1 cellular context compared by ENCODE assay signal in the genomic region with DNA sequence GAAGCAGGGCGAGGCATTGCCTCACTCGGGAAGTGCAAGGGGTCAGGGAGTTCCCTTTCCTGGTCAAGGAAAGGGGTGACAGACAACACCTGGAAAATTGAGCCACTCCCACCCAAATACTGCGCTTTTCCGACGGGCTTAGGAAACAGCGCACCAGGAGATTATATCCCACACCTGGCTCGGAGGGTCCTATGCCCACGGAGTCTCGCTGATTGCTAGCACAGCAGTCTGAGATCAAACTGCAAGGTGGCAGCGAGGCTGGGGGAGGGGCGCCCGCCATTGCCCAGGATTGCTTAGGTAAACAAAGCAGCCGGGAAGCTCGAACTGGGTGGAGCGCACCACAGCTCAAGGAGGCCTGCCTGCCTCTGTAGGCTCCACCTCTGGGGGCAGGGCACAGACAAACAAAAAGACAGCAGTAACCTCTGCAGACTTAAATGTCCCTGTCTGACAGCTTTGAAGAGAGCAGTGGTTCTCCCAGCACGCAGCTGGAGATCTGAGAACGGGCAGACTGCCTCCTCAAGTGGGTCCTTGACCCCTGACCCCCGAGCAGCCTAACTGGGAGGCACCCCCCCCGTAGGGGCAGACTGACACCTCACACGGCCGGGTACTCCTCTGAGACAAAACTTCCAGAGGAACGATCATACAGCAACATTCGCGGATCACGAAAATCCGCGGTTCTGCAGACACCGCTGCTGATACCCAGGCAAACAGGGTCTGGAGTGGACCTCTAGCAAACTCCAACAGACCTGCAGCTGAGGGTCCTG.
TF ChIP-seq lines count a peak whose summit lies in the region.
"Not testable (repeated sequence)": the region's sequence is repeated elsewhere in the genome, so short reads cannot be mapped to it uniquely, and the experiment has no call there.

No MANE protein-coding gene starts in this region.

TF ChIP-seq in HepG2, 621 proteins besides CTCF, POLR2A, EP300 and RAD21 (continued from another document and continues in another):
- TF ChIP-seq KMT2B (CRISPR knock-in tag; IDR thresholded peaks at IDR 0.05) (peak; percentile 75; the same call in 1 of the 2 replicates), KAT8 (CRISPR knock-in tag; IDR thresholded peaks at IDR 0.05) (peak; percentile 63), FOXP1 (CRISPR knock-in tag; IDR thresholded peaks at IDR 0.05) (peak; percentile 50; the same call in 1 of the 2 replicates), ISL2 (CRISPR knock-in tag; IDR thresholded peaks at IDR 0.05) (peak; percentile 33; the same call in 1 of the 2 replicates), DMAP1 (CRISPR knock-in tag; IDR thresholded peaks at IDR 0.05) (peak; percentile 85), ZNF430 (CRISPR knock-in tag; IDR thresholded peaks at IDR 0.05) (peak; percentile 45; the same call in 1 of the 2 replicates), ZNF605 (CRISPR knock-in tag; IDR thresholded peaks at IDR 0.05) (0 out of 2 replicates have a peak, but pooled peaks have one; percentile 31), ZFP1 (CRISPR knock-in tag; IDR thresholded peaks at IDR 0.05) (0 out of 2 replicates have a peak, but pooled peaks have one; percentile 69), TCF12 (CRISPR knock-in tag; IDR thresholded peaks at IDR 0.05) (0 out of 2 replicates have a peak, but pooled peaks have one; percentile 30), ZNF441 (CRISPR knock-in tag; IDR thresholded peaks at IDR 0.05; ENCODE audit: borderline replicate concordance) (0 out of 2 replicates have a peak, but pooled peaks have one; percentile 11), RARA (CRISPR knock-in tag; IDR thresholded peaks at IDR 0.05) (peak; percentile 59; the same call in 1 of the 2 replicates), ZNF761 (CRISPR knock-in tag; conservative IDR thresholded peaks at IDR 0.05) (peak; percentile 19; the same call in 1 of the 2 replicates), NR2F1 (CRISPR knock-in tag; IDR thresholded peaks at IDR 0.05) (peak; percentile 27 to 45; a peak in 2 of 4 replicates), BORCS8-MEF2B (CRISPR knock-in tag; IDR thresholded peaks at IDR 0.05) (0 out of 2 replicates have a peak, but pooled peaks have one; percentile 74), SOX5 (CRISPR knock-in tag; IDR thresholded peaks at IDR 0.05; ENCODE audit: borderline replicate concordance) (peak; percentile 44; the same call in 1 of the 2 replicates), MIXL1 (CRISPR knock-in tag; IDR thresholded peaks at IDR 0.05) (0 out of 2 replicates have a peak, but pooled peaks have one; percentile 14), TOE1 (CRISPR knock-in tag; IDR thresholded peaks at IDR 0.05) (0 out of 2 replicates have a peak, but pooled peaks have one; percentile 62), NR2F6 (IDR thresholded peaks at IDR 0.05) (peak; percentile 58; the same call in 1 of the 2 replicates), NR2F6 (CRISPR knock-in tag; IDR thresholded peaks at IDR 0.05) (peak; percentile 72; the same call in 1 of the 2 replicates), TAF1 (CRISPR knock-in tag; IDR thresholded peaks at IDR 0.05) (peak; percentile 82), YEATS4 (CRISPR knock-in tag; IDR thresholded peaks at IDR 0.05; ENCODE audit: borderline replicate concordance) (peak; percentile 62; the same call in 1 of the 2 replicates), KMT2A (CRISPR knock-in tag; IDR thresholded peaks at IDR 0.05) (peak; percentile 82), SALL2 (CRISPR knock-in tag; IDR thresholded peaks at IDR 0.05) (peak; percentile 32; the same call in 1 of the 2 replicates), YEATS2 (CRISPR knock-in tag; IDR thresholded peaks at IDR 0.05; ENCODE audit: borderline replicate concordance) (0 out of 2 replicates have a peak, but pooled peaks have one; percentile 58), SOX6 (CRISPR knock-in tag; IDR thresholded peaks at IDR 0.05) (peak; percentile 67), ERF (CRISPR knock-in tag; IDR thresholded peaks at IDR 0.05) (peak; percentile 81; the same call in 1 of the 2 replicates)
- TF ChIP-seq, protein P1, sequence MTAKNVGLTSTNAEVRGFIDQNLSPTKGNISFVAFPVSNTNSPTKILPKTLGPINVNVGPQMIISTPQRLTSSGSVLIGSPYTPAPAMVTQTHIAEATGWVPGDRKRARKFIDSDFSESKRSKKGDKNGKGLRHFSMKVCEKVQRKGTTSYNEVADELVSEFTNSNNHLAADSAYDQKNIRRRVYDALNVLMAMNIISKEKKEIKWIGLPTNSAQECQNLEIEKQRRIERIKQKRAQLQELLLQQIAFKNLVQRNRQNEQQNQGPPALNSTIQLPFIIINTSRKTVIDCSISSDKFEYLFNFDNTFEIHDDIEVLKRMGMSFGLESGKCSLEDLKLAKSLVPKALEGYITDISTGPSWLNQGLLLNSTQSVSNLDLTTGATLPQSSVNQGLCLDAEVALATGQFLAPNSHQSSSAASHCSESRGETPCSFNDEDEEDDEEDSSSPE (CRISPR knock-in tag; IDR thresholded peaks at IDR 0.05) = peak; percentile 67
- TF ChIP-seq FOXP1, TCF12, SOX6 (IDR thresholded peaks at IDR 0.05): not testable (repeated sequence)
- TF ChIP-seq, protein P2, sequence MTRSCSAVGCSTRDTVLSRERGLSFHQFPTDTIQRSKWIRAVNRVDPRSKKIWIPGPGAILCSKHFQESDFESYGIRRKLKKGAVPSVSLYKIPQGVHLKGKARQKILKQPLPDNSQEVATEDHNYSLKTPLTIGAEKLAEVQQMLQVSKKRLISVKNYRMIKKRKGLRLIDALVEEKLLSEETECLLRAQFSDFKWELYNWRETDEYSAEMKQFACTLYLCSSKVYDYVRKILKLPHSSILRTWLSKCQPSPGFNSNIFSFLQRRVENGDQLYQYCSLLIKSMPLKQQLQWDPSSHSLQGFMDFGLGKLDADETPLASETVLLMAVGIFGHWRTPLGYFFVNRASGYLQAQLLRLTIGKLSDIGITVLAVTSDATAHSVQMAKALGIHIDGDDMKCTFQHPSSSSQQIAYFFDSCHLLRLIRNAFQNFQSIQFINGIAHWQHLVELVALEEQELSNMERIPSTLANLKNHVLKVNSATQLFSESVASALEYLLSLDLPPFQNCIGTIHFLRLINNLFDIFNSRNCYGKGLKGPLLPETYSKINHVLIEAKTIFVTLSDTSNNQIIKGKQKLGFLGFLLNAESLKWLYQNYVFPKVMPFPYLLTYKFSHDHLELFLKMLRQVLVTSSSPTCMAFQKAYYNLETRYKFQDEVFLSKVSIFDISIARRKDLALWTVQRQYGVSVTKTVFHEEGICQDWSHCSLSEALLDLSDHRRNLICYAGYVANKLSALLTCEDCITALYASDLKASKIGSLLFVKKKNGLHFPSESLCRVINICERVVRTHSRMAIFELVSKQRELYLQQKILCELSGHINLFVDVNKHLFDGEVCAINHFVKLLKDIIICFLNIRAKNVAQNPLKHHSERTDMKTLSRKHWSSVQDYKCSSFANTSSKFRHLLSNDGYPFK (CRISPR knock-in tag; IDR thresholded peaks at IDR 0.05; ENCODE audit: borderline replicate concordance) = peak; percentile 64; the same call in 1 of the 2 replicates
- TF ChIP-seq, protein P3, sequence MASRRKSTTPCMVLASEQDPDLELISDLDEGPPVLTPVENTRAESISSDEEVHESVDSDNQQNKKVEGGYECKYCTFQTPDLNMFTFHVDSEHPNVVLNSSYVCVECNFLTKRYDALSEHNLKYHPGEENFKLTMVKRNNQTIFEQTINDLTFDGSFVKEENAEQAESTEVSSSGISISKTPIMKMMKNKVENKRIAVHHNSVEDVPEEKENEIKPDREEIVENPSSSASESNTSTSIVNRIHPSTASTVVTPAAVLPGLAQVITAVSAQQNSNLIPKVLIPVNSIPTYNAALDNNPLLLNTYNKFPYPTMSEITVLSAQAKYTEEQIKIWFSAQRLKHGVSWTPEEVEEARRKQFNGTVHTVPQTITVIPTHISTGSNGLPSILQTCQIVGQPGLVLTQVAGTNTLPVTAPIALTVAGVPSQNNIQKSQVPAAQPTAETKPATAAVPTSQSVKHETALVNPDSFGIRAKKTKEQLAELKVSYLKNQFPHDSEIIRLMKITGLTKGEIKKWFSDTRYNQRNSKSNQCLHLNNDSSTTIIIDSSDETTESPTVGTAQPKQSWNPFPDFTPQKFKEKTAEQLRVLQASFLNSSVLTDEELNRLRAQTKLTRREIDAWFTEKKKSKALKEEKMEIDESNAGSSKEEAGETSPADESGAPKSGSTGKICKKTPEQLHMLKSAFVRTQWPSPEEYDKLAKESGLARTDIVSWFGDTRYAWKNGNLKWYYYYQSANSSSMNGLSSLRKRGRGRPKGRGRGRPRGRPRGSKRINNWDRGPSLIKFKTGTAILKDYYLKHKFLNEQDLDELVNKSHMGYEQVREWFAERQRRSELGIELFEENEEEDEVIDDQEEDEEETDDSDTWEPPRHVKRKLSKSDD (CRISPR knock-in tag; IDR thresholded peaks at IDR 0.05; ENCODE audit: low read depth) = peak; percentile 49; the same call in 1 of the 2 replicates
- TF ChIP-seq, protein P4, sequence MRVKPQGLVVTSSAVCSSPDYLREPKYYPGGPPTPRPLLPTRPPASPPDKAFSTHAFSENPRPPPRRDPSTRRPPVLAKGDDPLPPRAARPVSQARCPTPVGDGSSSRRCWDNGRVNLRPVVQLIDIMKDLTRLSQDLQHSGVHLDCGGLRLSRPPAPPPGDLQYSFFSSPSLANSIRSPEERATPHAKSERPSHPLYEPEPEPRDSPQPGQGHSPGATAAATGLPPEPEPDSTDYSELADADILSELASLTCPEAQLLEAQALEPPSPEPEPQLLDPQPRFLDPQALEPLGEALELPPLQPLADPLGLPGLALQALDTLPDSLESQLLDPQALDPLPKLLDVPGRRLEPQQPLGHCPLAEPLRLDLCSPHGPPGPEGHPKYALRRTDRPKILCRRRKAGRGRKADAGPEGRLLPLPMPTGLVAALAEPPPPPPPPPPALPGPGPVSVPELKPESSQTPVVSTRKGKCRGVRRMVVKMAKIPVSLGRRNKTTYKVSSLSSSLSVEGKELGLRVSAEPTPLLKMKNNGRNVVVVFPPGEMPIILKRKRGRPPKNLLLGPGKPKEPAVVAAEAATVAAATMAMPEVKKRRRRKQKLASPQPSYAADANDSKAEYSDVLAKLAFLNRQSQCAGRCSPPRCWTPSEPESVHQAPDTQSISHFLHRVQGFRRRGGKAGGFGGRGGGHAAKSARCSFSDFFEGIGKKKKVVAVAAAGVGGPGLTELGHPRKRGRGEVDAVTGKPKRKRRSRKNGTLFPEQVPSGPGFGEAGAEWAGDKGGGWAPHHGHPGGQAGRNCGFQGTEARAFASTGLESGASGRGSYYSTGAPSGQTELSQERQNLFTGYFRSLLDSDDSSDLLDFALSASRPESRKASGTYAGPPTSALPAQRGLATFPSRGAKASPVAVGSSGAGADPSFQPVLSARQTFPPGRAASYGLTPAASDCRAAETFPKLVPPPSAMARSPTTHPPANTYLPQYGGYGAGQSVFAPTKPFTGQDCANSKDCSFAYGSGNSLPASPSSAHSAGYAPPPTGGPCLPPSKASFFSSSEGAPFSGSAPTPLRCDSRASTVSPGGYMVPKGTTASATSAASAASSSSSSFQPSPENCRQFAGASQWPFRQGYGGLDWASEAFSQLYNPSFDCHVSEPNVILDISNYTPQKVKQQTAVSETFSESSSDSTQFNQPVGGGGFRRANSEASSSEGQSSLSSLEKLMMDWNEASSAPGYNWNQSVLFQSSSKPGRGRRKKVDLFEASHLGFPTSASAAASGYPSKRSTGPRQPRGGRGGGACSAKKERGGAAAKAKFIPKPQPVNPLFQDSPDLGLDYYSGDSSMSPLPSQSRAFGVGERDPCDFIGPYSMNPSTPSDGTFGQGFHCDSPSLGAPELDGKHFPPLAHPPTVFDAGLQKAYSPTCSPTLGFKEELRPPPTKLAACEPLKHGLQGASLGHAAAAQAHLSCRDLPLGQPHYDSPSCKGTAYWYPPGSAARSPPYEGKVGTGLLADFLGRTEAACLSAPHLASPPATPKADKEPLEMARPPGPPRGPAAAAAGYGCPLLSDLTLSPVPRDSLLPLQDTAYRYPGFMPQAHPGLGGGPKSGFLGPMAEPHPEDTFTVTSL (CRISPR knock-in tag; IDR thresholded peaks at IDR 0.05; ENCODE audit: borderline replicate concordance) = peak; percentile 52; the same call in 1 of the 2 replicates
- TF ChIP-seq, protein P5, sequence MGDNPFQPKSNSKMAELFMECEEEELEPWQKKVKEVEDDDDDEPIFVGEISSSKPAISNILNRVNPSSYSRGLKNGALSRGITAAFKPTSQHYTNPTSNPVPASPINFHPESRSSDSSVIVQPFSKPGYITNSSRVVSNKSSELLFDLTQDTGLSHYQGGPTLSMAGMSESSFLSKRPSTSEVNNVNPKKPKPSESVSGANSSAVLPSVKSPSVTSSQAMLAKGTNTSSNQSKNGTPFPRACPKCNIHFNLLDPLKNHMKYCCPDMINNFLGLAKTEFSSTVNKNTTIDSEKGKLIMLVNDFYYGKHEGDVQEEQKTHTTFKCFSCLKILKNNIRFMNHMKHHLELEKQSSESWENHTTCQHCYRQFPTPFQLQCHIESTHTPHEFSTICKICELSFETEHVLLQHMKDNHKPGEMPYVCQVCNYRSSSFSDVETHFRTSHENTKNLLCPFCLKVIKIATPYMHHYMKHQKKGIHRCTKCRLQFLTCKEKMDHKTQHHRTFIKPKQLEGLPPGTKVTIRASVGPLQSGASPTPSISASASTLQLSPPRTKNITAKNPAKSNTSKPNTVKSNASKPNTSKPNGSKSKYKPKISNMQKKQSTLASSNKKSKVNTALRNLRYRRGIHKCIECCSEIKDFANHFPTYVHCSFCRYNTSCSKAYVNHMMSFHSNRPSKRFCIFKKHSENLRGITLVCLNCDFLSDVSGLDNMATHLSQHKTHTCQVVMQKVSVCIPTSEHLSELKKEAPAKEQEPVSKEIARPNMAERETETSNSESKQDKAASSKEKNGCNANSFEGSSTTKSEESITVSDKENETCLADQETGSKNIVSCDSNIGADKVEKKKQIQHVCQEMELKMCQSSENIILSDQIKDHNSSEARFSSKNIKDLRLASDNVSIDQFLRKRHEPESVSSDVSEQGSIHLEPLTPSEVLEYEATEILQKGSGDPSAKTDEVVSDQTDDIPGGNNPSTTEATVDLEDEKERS (CRISPR knock-in tag; IDR thresholded peaks at IDR 0.05) = peak; percentile 38; the same call in 1 of the 2 replicates
- TF ChIP-seq, protein P6, sequence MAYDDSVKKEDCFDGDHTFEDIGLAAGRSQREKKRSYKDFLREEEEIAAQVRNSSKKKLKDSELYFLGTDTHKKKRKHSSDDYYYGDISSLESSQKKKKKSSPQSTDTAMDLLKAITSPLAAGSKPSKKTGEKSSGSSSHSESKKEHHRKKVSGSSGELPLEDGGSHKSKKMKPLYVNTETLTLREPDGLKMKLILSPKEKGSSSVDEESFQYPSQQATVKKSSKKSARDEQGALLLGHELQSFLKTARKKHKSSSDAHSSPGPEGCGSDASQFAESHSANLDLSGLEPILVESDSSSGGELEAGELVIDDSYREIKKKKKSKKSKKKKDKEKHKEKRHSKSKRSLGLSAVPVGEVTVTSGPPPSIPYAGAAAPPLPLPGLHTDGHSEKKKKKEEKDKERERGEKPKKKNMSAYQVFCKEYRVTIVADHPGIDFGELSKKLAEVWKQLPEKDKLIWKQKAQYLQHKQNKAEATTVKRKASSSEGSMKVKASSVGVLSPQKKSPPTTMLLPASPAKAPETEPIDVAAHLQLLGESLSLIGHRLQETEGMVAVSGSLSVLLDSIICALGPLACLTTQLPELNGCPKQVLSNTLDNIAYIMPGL (CRISPR knock-in tag; IDR thresholded peaks at IDR 0.05; ENCODE audit: borderline replicate concordance in 1 of 2, low read depth in 1 of 2) = peak; percentile 53 to 54; a peak in 2 of 4 replicates
- TF ChIP-seq, protein P7, sequence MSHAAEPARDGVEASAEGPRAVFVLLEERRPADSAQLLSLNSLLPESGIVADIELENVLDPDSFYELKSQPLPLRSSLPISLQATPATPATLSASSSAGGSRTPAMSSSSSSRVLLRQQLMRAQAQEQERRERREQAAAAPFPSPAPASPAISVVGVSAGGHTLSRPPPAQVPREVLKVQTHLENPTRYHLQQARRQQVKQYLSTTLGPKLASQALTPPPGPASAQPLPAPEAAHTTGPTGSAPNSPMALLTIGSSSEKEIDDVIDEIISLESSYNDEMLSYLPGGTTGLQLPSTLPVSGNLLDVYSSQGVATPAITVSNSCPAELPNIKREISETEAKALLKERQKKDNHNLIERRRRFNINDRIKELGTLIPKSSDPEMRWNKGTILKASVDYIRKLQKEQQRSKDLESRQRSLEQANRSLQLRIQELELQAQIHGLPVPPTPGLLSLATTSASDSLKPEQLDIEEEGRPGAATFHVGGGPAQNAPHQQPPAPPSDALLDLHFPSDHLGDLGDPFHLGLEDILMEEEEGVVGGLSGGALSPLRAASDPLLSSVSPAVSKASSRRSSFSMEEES (CRISPR knock-in tag; IDR thresholded peaks at IDR 0.05) = peak; percentile 46; the same call in 1 of the 2 replicates
